ENCODE assay signal across 8 cellular contexts in the genomic region with DNA sequence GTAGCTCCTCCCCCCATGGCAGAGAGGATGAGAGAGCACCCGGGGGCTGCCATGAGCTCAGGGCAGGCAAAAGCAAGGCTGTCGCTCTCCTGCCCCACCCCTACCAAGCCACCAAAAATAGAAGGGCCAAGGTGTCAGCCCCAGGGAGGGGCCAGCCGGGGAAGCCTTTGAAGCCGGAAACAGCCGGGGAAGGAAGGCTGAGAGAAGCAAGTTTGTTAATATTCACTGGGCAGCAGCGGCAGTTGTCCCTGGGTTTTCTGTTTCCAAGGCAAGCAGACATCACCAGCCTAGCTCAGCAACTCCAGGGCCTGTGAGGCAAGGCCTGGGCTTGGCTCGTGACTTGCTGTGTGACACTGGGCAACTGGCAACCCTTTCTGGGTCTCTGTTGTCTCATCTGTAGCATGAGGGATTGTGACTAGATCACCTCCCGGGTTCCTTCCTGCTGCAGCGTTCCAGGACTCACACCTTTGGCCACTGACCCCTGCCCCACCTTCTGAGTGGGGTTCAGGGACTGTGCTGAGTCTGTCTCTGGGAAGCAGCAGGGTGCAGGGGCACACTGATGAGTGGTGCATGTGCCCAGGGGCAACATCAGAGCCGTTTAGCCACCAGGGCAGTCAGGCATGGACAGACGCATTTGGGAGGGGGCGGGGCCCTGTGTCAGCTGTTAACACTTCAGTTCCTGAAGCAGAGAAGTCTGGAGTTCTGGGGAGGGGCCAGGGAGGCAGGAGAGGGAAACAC. TPM values are rescaled to one million over a fixed set of nuclear protein-coding genes. Genes with fewer than 3 reads are reported as not detected.
DNase-seq lines count a peak whose midpoint lies in the region; ATAC-seq and TF ChIP-seq lines count a peak whose summit lies in the region.

No MANE protein-coding gene starts in this region.

- ATAC-seq in HG02678 (IDR thresholded peaks at IDR 0.05; ENCODE audit: unreplicated experiment) (peak; percentile 72), PC-3 (no peak)

- TF ChIP-seq CTCF in PC-3 (conservative IDR thresholded peaks at IDR 0.05; ENCODE audit: low read depth, low read length) = no peak
- TF ChIP-seq CTCF in ovary (IDR thresholded peaks at IDR 0.05) = no peak

- DNase-seq in NOMO-1 treated with DMSO at 0.1 percent for 48 hours (lab: John Stamatoyannopoulos, UW; ENCODE audit: unreplicated experiment) (peak; percentile 31), islet precursor cell (peak; percentile 87), PC-3 (no peak), ovary (no peak)
- DNase-seq in activated effector memory CD4-positive, alpha-beta T cell treated with anti-CD3 and anti-CD28 coated beads, Interleukin-2, amount 50 U/mL, for 16 hours = peak; percentile 84
- peak; percentile 55 for DNase-seq in stimulated activated CD4-positive, alpha-beta T cell treated with anti-CD3 and anti-CD28 coated beads, Interleukin-4, amount 100 ng/mL, for 1 hour

- no peaks in the 10 kb centered on the region for H4K20me1 ChIP-seq in PC-3 (ENCODE audit: low read length)

- no peaks in the 10 kb centered on the region for H3K79me2 ChIP-seq in PC-3 (ENCODE audit: low read length)

- POLR2A ChIA-PET in PC-3 (lab: Charles Lee; ENCODE audit: unreplicated experiment) = no interaction called here

- no peaks in the 10 kb centered on the region for H3K9me3 ChIP-seq in PC-3 (ENCODE audit: low read length)
- H3K9me3 ChIP-seq in ovary = no peaks in the 10 kb centered on the region

- 6 to 8% (median 7%) methylated on average over 12 of the region's 12 CpGs for WGBS in ovary, 3 donors

- H3K9me2 ChIP-seq in PC-3 (replicated peaks; ENCODE audit: low read length) = no peaks in the 10 kb centered on the region

- H3K27me3 ChIP-seq in PC-3 (ENCODE audit: low read length) = peaks cover 50% of the 10 kb centered on the region
- no peaks in the 10 kb centered on the region for H3K27me3 ChIP-seq in ovary

- no peaks in the 10 kb centered on the region for H3F3A ChIP-seq in PC-3 (ENCODE audit: low read length, unreplicated experiment)

- no peak overlapping the region for H3K9ac ChIP-seq in PC-3 (ENCODE audit: low read length)

- CTCF ChIA-PET in PC-3 (lab: Charles Lee) = no interaction called here

- peak; percentile 28 for TF ChIP-seq POLR2A in GM18526 (IDR thresholded peaks at IDR 0.05; ENCODE audit: extremely low read depth, insufficient read length)
- TF ChIP-seq POLR2A in ovary (IDR thresholded peaks at IDR 0.05) = no peak

- H3K36me3 ChIP-seq in PC-3 (ENCODE audit: low read depth, low read length) (no peaks in the 10 kb centered on the region), ovary (no peaks in the 10 kb centered on the region)

- H3K4me3 ChIP-seq in PC-3 (ENCODE audit: low read length) = no peak overlapping the region
- H3K4me3 ChIP-seq in ovary = no peak overlapping the region

- H3K27ac ChIP-seq in PC-3 (ENCODE audit: low read length) = no peak overlapping the region
- H3K27ac ChIP-seq in ovary = no peak overlapping the region

- H3K4me2 ChIP-seq in PC-3 (ENCODE audit: low read length) = no peak overlapping the region

- H3K4me1 ChIP-seq in PC-3 (ENCODE audit: insufficient read depth, low read length) (no peaks in the 10 kb centered on the region), ovary (ENCODE audit: insufficient read depth) (peaks cover 2% of the 10 kb centered on the region)

- no peak overlapping the region for H2AFZ ChIP-seq in PC-3 (ENCODE audit: low read length)

- intact Hi-C loops in PC-3 (cut with micrococcal nuclease) (no loop called here), ovary (cut with DNase I) (no loop called here)

- TF ChIP-seq EP300 in ovary (IDR thresholded peaks at IDR 0.05) = no peak

- no TSS peak for BruUV-seq in PC-3 (replicated peaks; lab: Mats Ljungman, UMichigan)

RNA-seq across cellular contexts. Expression of a gene that starts 24.3 kb away (rescaled TPM):
- total RNA-seq in PC-3 (2014; rRNA removed) (not detected in 2 replicates), ovary (under 1 TPM in 5 of 7 donors, not detected in 2; 0.10 to 0.35 (median 0.28) TPM)
- polyA plus RNA-seq in ovary = under 1 TPM; 0.12 to 0.28 TPM

RNA-seq across cellular contexts. Expression of a gene that starts 53.4 kb away (rescaled TPM):
- not detected in 2 replicates for total RNA-seq in PC-3 (2014; rRNA removed)
- under 1 TPM in 1 of 7 donors, not detected in 6; 0.23 TPM for total RNA-seq in ovary
- polyA plus RNA-seq in ovary = under 1 TPM in 1 of 2 donors, not detected in 1; 0.19 TPM

Comparison
In these comparisons a context has a peak if more than half of its experiments do, and no peak if none do; other contexts are left out.
1. DNase-seq: peak in NOMO-1 treated with DMSO at 0.1 percent for 48 hours (single experiment), activated effector memory CD4-positive, alpha-beta T cell treated with anti-CD3 and anti-CD28 coated beads, Interleukin-2, amount 50 U/mL, for 16 hours (single experiment), islet precursor cell (single experiment) and stimulated activated CD4-positive, alpha-beta T cell treated with anti-CD3 and anti-CD28 coated beads, Interleukin-4, amount 100 ng/mL, for 1 hour (single experiment); none in PC-3 (single experiment) and ovary (0 of 5).